ENCODE assay signal across 1 cellular context in the genomic region with DNA sequence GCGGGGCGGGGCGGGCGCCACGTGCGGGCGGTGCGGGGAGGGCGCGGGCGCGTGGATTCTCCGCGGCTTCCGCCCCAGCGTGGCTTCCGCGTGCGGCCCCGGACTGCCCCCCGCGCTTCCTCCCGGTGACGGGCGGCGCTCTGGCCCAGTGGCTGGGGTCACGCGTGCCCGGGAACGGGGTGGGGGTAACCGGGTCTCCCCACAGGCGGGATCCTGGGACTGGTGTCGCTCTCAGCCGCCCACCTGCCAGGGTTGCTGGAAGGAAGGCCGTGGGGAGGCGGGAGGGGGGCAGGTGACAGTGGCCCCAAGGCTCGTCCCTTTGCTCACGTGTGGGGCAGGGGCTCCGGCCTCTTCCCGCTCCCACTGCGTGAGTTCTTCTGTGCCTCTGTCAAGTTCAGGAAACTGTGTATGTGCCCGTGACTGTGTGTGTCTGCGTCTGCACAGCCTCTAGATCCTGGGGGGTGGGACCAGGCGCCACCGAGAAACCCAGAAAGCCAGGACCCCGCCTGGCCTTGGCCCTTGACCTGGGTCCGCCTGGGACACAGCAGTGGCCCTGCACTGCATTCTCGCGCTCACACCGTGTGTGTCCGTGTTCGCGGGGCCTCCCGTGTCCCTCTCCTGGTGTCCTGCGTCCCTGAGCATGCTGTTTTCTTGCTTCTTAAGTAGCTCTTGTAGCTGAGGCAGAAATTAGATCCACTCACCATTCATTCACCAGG.
A peak's percentile ranks its signal among the peaks of the same experiment; 100 is the strongest.
TF ChIP-seq lines count a peak whose summit lies in the region.

No MANE protein-coding gene starts in this region.

TF ChIP-seq in HepG2, 621 proteins besides CTCF, POLR2A, EP300 and RAD21 (continued from another document):
- TF ChIP-seq KDM2A (CRISPR knock-in tag; IDR thresholded peaks at IDR 0.05; ENCODE audit: borderline replicate concordance, low read depth) (peak; percentile 44; the same call in 1 of the 2 replicates), ZFP37 (CRISPR knock-in tag; IDR thresholded peaks at IDR 0.05; ENCODE audit: borderline replicate concordance) (no peak), ZNF749 (CRISPR knock-in tag; IDR thresholded peaks at IDR 0.05; ENCODE audit: borderline replicate concordance) (no peak), HIVEP1 (CRISPR knock-in tag; IDR thresholded peaks at IDR 0.05) (no peak; the same call in 1 of the 2 replicates), ZNF354B (CRISPR knock-in tag; IDR thresholded peaks at IDR 0.05) (no peak), KDM4B (CRISPR knock-in tag; IDR thresholded peaks at IDR 0.05) (no peak), MIER2 (CRISPR knock-in tag; IDR thresholded peaks at IDR 0.05) (no peak), ZNF570 (CRISPR knock-in tag; IDR thresholded peaks at IDR 0.05; ENCODE audit: borderline replicate concordance) (no peak), ZNF775 (CRISPR knock-in tag; IDR thresholded peaks at IDR 0.05; ENCODE audit: borderline replicate concordance) (no peak), ZNF782 (CRISPR knock-in tag; IDR thresholded peaks at IDR 0.05; ENCODE audit: borderline replicate concordance) (no peak), ZNF431 (CRISPR knock-in tag; IDR thresholded peaks at IDR 0.05; ENCODE audit: borderline replicate concordance, low read depth) (peak; percentile 45; the same call in 1 of the 2 replicates), MYC (CRISPR knock-in tag; IDR thresholded peaks at IDR 0.05; ENCODE audit: borderline replicate concordance) (peak; percentile 47; the same call in 1 of the 2 replicates), ZFP1 (CRISPR knock-in tag; IDR thresholded peaks at IDR 0.05) (no peak), KLF9 (CRISPR knock-in tag; IDR thresholded peaks at IDR 0.05; ENCODE audit: low read depth) (no peak), LCORL (IDR thresholded peaks at IDR 0.05) (no peak), LCORL (CRISPR knock-in tag; IDR thresholded peaks at IDR 0.05) (peak; percentile 68; the same call in 1 of the 2 replicates), MAFF (IDR thresholded peaks at IDR 0.05; ENCODE audit: low read depth, low read length) (no peak), PHF20 (CRISPR knock-in tag; IDR thresholded peaks at IDR 0.05) (no peak), SP140L (CRISPR knock-in tag; IDR thresholded peaks at IDR 0.05; ENCODE audit: borderline replicate concordance) (no peak), GATA4 (IDR thresholded peaks at IDR 0.05; ENCODE audit: borderline replicate concordance, low read depth) (no peak), SP5 (CRISPR knock-in tag; IDR thresholded peaks at IDR 0.05; ENCODE audit: borderline replicate concordance, low read depth) (peak; percentile 21; the same call in 1 of the 2 replicates), ZNF768 (CRISPR knock-in tag; IDR thresholded peaks at IDR 0.05) (no peak), ZC3H4 (CRISPR knock-in tag; IDR thresholded peaks at IDR 0.05; ENCODE audit: borderline replicate concordance) (no peak), SRSF1 (optimal IDR thresholded peaks at IDR 0.05; ENCODE audit: low read depth, low read length) (no peak), ELF3 (CRISPR knock-in tag; IDR thresholded peaks at IDR 0.05) (no peak), ONECUT2 (CRISPR knock-in tag; IDR thresholded peaks at IDR 0.05) (no peak), HHEX (CRISPR knock-in tag; IDR thresholded peaks at IDR 0.05) (no peak), ZNF550 (CRISPR knock-in tag; IDR thresholded peaks at IDR 0.05; ENCODE audit: borderline replicate concordance) (no peak)
- TF ChIP-seq, protein P1, sequence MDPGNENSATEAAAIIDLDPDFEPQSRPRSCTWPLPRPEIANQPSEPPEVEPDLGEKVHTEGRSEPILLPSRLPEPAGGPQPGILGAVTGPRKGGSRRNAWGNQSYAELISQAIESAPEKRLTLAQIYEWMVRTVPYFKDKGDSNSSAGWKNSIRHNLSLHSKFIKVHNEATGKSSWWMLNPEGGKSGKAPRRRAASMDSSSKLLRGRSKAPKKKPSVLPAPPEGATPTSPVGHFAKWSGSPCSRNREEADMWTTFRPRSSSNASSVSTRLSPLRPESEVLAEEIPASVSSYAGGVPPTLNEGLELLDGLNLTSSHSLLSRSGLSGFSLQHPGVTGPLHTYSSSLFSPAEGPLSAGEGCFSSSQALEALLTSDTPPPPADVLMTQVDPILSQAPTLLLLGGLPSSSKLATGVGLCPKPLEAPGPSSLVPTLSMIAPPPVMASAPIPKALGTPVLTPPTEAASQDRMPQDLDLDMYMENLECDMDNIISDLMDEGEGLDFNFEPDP (CRISPR knock-in tag; conservative IDR thresholded peaks at IDR 0.05) = no peak
- TF ChIP-seq, protein P2, sequence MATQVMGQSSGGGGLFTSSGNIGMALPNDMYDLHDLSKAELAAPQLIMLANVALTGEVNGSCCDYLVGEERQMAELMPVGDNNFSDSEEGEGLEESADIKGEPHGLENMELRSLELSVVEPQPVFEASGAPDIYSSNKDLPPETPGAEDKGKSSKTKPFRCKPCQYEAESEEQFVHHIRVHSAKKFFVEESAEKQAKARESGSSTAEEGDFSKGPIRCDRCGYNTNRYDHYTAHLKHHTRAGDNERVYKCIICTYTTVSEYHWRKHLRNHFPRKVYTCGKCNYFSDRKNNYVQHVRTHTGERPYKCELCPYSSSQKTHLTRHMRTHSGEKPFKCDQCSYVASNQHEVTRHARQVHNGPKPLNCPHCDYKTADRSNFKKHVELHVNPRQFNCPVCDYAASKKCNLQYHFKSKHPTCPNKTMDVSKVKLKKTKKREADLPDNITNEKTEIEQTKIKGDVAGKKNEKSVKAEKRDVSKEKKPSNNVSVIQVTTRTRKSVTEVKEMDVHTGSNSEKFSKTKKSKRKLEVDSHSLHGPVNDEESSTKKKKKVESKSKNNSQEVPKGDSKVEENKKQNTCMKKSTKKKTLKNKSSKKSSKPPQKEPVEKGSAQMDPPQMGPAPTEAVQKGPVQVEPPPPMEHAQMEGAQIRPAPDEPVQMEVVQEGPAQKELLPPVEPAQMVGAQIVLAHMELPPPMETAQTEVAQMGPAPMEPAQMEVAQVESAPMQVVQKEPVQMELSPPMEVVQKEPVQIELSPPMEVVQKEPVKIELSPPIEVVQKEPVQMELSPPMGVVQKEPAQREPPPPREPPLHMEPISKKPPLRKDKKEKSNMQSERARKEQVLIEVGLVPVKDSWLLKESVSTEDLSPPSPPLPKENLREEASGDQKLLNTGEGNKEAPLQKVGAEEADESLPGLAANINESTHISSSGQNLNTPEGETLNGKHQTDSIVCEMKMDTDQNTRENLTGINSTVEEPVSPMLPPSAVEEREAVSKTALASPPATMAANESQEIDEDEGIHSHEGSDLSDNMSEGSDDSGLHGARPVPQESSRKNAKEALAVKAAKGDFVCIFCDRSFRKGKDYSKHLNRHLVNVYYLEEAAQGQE (IDR thresholded peaks at IDR 0.05; ENCODE audit: borderline replicate concordance in 1 of 2, low read depth in 1 of 2, low read length in 2 of 2) = no peak
- TF ChIP-seq, protein P3, sequence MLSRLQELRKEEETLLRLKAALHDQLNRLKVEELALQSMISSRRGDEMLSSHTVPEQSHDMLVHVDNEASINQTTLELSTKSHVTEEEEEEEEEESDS (CRISPR knock-in tag; IDR thresholded peaks at IDR 0.05; ENCODE audit: borderline replicate concordance) = no peak
- TF ChIP-seq, protein P4, sequence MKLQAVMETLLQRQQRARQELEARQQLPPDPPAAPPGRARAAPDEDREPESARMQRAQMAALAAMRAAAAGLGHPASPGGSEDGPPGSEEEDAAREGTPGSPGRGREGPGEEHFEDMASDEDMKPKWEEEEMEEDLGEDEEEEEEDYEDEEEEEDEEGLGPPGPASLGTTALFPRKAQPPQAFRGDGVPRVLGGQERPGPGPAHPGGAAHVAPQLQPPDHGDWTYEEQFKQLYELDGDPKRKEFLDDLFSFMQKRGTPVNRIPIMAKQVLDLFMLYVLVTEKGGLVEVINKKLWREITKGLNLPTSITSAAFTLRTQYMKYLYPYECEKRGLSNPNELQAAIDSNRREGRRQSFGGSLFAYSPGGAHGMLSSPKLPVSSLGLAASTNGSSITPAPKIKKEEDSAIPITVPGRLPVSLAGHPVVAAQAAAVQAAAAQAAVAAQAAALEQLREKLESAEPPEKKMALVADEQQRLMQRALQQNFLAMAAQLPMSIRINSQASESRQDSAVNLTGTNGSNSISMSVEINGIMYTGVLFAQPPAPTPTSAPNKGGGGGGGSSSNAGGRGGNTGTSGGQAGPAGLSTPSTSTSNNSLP (IDR thresholded peaks at IDR 0.05; ENCODE audit: low read depth, low read length) = no peak
- TF ChIP-seq, protein P5, sequence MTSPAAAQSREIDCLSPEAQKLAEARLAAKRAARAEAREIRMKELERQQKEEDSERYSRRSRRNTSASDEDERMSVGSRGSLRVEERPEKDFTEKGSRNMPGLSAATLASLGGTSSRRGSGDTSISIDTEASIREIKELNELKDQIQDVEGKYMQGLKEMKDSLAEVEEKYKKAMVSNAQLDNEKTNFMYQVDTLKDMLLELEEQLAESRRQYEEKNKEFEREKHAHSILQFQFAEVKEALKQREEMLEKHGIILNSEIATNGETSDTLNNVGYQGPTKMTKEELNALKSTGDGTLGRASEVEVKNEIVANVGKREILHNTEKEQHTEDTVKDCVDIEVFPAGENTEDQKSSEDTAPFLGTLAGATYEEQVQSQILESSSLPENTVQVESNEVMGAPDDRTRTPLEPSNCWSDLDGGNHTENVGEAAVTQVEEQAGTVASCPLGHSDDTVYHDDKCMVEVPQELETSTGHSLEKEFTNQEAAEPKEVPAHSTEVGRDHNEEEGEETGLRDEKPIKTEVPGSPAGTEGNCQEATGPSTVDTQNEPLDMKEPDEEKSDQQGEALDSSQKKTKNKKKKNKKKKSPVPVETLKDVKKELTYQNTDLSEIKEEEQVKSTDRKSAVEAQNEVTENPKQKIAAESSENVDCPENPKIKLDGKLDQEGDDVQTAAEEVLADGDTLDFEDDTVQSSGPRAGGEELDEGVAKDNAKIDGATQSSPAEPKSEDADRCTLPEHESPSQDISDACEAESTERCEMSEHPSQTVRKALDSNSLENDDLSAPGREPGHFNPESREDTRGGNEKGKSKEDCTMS (CRISPR knock-in tag; conservative IDR thresholded peaks at IDR 0.05) = no peak
- TF ChIP-seq, protein P6, sequence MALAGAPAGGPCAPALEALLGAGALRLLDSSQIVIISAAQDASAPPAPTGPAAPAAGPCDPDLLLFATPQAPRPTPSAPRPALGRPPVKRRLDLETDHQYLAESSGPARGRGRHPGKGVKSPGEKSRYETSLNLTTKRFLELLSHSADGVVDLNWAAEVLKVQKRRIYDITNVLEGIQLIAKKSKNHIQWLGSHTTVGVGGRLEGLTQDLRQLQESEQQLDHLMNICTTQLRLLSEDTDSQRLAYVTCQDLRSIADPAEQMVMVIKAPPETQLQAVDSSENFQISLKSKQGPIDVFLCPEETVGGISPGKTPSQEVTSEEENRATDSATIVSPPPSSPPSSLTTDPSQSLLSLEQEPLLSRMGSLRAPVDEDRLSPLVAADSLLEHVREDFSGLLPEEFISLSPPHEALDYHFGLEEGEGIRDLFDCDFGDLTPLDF (CRISPR knock-in tag; IDR thresholded peaks at IDR 0.05) = no peak
- TF ChIP-seq, protein P7, sequence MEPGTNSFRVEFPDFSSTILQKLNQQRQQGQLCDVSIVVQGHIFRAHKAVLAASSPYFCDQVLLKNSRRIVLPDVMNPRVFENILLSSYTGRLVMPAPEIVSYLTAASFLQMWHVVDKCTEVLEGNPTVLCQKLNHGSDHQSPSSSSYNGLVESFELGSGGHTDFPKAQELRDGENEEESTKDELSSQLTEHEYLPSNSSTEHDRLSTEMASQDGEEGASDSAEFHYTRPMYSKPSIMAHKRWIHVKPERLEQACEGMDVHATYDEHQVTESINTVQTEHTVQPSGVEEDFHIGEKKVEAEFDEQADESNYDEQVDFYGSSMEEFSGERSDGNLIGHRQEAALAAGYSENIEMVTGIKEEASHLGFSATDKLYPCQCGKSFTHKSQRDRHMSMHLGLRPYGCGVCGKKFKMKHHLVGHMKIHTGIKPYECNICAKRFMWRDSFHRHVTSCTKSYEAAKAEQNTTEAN (CRISPR knock-in tag; conservative IDR thresholded peaks at IDR 0.05) = no peak
- TF ChIP-seq, protein P8, sequence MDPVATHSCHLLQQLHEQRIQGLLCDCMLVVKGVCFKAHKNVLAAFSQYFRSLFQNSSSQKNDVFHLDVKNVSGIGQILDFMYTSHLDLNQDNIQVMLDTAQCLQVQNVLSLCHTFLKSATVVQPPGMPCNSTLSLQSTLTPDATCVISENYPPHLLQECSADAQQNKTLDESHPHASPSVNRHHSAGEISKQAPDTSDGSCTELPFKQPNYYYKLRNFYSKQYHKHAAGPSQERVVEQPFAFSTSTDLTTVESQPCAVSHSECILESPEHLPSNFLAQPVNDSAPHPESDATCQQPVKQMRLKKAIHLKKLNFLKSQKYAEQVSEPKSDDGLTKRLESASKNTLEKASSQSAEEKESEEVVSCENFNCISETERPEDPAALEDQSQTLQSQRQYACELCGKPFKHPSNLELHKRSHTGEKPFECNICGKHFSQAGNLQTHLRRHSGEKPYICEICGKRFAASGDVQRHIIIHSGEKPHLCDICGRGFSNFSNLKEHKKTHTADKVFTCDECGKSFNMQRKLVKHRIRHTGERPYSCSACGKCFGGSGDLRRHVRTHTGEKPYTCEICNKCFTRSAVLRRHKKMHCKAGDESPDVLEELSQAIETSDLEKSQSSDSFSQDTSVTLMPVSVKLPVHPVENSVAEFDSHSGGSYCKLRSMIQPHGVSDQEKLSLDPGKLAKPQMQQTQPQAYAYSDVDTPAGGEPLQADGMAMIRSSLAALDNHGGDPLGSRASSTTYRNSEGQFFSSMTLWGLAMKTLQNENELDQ (CRISPR knock-in tag; IDR thresholded peaks at IDR 0.05; ENCODE audit: borderline replicate concordance) = no peak
